In the genomic region with DNA sequence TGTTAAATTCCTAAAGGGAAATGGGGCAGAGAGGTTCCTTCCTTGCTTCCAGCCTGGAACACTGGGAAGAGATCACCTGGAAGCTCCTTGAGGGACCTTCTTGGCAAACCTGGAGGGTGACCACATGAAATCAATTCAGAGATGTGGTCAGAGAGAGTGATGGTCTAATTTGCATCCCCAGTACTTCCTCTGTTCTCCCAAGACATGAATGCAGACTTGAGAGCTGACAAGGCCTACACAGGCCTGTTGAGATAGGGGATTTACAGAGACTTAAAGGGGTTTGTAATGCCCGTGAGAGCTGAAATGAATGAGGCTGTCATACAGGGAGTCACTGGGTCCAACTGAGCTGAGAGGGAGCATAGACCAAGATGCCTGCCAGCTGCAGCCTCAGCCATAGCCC, we compare ENCODE assay signal across 18 cellular contexts. TPM values are rescaled to one million over a fixed set of nuclear protein-coding genes. Genes with fewer than 3 reads are reported as not detected.
DNase-seq lines count a peak whose midpoint lies in the region; ATAC-seq and TF ChIP-seq lines count a peak whose summit lies in the region.
"Had no signal": no experiment of that assay in that cellular context is flagged by ENCODE, and none has a peak within 500 bp of the region (broad histone marks: within the 10 kb centered on the region; RNA-seq: fewer than 3 reads in every experiment).

No MANE protein-coding gene starts in this region.

- H3K27me3 ChIP-seq in left lung (no peaks in the 10 kb centered on the region), colonic mucosa (no peaks in the 10 kb centered on the region)
- H3K27me3 ChIP-seq: gastroesophageal sphincter had no signal

- H3K4me3 Mint-ChIP-seq in central memory CD8-positive, alpha-beta T cell, result no peak overlapping the region
- H3K4me3 Mint-ChIP-seq: activated naive CD8-positive, alpha-beta T cell treated with anti-CD3 and anti-CD28 coated beads, Interleukin-2, amount 50 U/mL, for 24 hours; activated T-cell treated with anti-CD3 and anti-CD28 coated beads, Interleukin-2, amount 50 U/mL, for 24 hours had no signal

- no peak for DNase-seq in central memory CD8-positive, alpha-beta T cell (ENCODE audit: low spot score in 2 of 2)
- DNase-seq in left lung (no peak), NCI-H524 (lab: John Stamatoyannopoulos, UW) (no peak), pons (ENCODE audit: low spot score) (no peak), colonic mucosa (no peak)
- DNase-seq: activated naive CD8-positive, alpha-beta T cell treated with anti-CD3 and anti-CD28 coated beads, Interleukin-2, amount 50 U/mL, for 24 hours; activated T-cell treated with anti-CD3 and anti-CD28 coated beads, Interleukin-2, amount 50 U/mL, for 24 hours; GDM1; HCEC 1CT; mucosa of descending colon; NCI-H1436 treated with DMSO at 0.1 percent for 48 hours; NCI-H510A treated with DMSO at 0.1 percent for 48 hours; posterior cingulate gyrus; RPMI8226 had no signal

- H3K27ac Mint-ChIP-seq in central memory CD8-positive, alpha-beta T cell (ENCODE audit: low read depth), result peak overlapping the region; percentile 14
- H3K27ac Mint-ChIP-seq: activated naive CD8-positive, alpha-beta T cell treated with anti-CD3 and anti-CD28 coated beads, Interleukin-2, amount 50 U/mL, for 24 hours; activated T-cell treated with anti-CD3 and anti-CD28 coated beads, Interleukin-2, amount 50 U/mL, for 24 hours had no signal

- intact Hi-C loops in left lung (cut with DNase I), result loop anchor here in 1 of 2 donors (5.0 kb wide), 1 partner anchor 492 kb away; no protein-coding TSS in a partner anchor
- intact Hi-C loops in colonic mucosa (cut with DNase I), result loop anchor here (2.0 to 10.0 kb wide), 2 partner anchors 270 to 492 kb away; no protein-coding TSS in a partner anchor

- H3K36me3 Mint-ChIP-seq in central memory CD8-positive, alpha-beta T cell (ENCODE audit: insufficient read depth), result no peaks in the 10 kb centered on the region

- no peaks in the 10 kb centered on the region for H3K9me3 Mint-ChIP-seq in central memory CD8-positive, alpha-beta T cell
- H3K9me3 Mint-ChIP-seq: activated naive CD8-positive, alpha-beta T cell treated with anti-CD3 and anti-CD28 coated beads, Interleukin-2, amount 50 U/mL, for 24 hours; activated T-cell treated with anti-CD3 and anti-CD28 coated beads, Interleukin-2, amount 50 U/mL, for 24 hours had no signal

- H3K4me1 Mint-ChIP-seq in central memory CD8-positive, alpha-beta T cell, result peaks cover 5% of the 10 kb centered on the region
- H3K4me1 Mint-ChIP-seq: activated naive CD8-positive, alpha-beta T cell treated with anti-CD3 and anti-CD28 coated beads, Interleukin-2, amount 50 U/mL, for 24 hours had no signal

- H3K9ac ChIP-seq in colonic mucosa (ENCODE audit: low read depth in 2 of 2, low read length in 2 of 2), result no peak overlapping the region

- no peaks in the 10 kb centered on the region for H3K27me3 Mint-ChIP-seq in central memory CD8-positive, alpha-beta T cell
- H3K27me3 Mint-ChIP-seq: activated naive CD8-positive, alpha-beta T cell treated with anti-CD3 and anti-CD28 coated beads, Interleukin-2, amount 50 U/mL, for 24 hours; activated T-cell treated with anti-CD3 and anti-CD28 coated beads, Interleukin-2, amount 50 U/mL, for 24 hours had no signal

- no peaks in the 10 kb centered on the region for H3K36me3 ChIP-seq in left lung
- no peaks in the 10 kb centered on the region for H3K36me3 ChIP-seq in colonic mucosa
- H3K36me3 ChIP-seq: gastroesophageal sphincter had no signal

- H3K27ac ChIP-seq in left lung, result no peak overlapping the region
- H3K27ac ChIP-seq in colonic mucosa, result no peak overlapping the region
- H3K27ac ChIP-seq: gastroesophageal sphincter had no signal

- H3K9me3 ChIP-seq in left lung, result no peaks in the 10 kb centered on the region
- H3K9me3 ChIP-seq in colonic mucosa, result no peaks in the 10 kb centered on the region
- H3K9me3 ChIP-seq: gastroesophageal sphincter, mucosa of descending colon had no signal

- H3K4me3 ChIP-seq in left lung (no peak overlapping the region), colonic mucosa (no peak overlapping the region)
- H3K4me3 ChIP-seq: gastroesophageal sphincter, mucosa of descending colon had no signal

- H3K4me1 ChIP-seq in left lung (no peaks in the 10 kb centered on the region), colonic mucosa (no peaks in the 10 kb centered on the region)

- ATAC-seq in GM18499 (IDR thresholded peaks at IDR 0.05; ENCODE audit: insufficient read depth, unreplicated experiment) (peak; percentile 55), GM21423 (IDR thresholded peaks at IDR 0.05; ENCODE audit: unreplicated experiment) (peak; percentile 80), HG02973 (IDR thresholded peaks at IDR 0.05; ENCODE audit: unreplicated experiment) (peak; percentile 64), left lung (no peak)
- no peak for ATAC-seq in central memory CD8-positive, alpha-beta T cell (replicated peaks; ENCODE audit: extremely low read depth, poor library complexity, severe bottlenecking)
- ATAC-seq: activated naive CD8-positive, alpha-beta T cell treated with anti-CD3 and anti-CD28 coated beads, Interleukin-2, amount 50 U/mL, for 24 hours; gastroesophageal sphincter; mucosa of descending colon had no signal

- TF ChIP-seq CTCF in left lung (IDR thresholded peaks at IDR 0.05) (no peak), colonic mucosa (IDR thresholded peaks at IDR 0.05) (no peak)

RNA-seq across cellular contexts. Expression of a gene that starts 45.1 kb away (rescaled TPM):
- 10 to 100 TPM; 32.7 to 49.2 TPM for total RNA-seq in left lung
- 10 to 100 TPM; 38.9 to 40.1 TPM for total RNA-seq in colonic mucosa

Comparison
In these comparisons a context has a peak if more than half of its experiments do, and no peak if none do; other contexts are left out.
1. ATAC-seq: peak in GM18499 (single experiment), GM21423 (single experiment) and HG02973 (single experiment); none in central memory CD8-positive, alpha-beta T cell (single experiment) and left lung (single experiment).